Comparison of ENCODE assay signal across 10 cellular contexts in the genomic region with DNA sequence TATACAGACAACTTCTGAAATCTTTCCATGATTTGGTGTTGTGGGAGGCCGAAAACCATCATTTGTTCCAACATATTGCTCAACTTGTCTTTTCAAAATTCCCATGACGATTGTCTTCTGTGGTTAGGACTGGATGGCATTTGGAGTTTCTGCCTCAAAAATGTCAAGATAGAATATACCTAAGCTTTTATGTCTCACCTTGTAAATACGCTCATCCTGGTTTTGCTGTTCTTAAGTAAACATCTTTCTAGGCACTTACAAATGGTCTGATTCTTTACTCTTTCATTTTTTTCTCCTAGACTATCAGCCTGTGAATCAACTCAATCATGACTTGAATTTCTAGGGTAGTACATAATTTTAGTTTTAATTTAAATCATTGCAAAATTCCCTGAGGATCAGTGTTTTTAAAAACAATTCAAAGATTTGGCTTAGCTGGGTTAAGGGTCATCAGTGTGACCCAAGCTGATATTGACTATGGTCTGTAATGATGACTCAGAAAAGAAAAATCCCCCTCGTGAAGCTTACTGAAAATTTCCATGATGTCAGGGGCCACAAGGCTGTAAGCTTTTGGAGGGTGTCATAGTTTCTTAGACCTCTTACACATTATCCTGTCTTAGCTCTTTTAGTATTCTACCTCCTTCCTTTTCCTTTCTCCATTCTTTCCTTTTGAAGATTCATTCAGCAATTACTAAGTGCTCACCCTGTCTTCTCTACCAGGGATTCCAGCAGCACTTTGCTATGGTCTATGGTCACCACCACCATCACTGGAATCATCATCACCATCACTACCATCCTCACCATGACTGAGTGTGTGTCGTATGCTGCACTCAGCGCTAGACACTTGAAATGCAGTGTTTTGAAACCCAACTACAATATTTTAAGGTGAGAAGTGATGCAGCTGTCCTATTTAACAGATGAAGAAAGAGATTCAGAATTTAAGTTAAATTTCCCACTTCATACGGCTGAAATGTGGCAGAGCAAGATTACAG.
DNase-seq lines count a peak whose midpoint lies in the region; ATAC-seq and TF ChIP-seq lines count a peak whose summit lies in the region.
"Had no signal": no experiment of that assay in that cellular context is flagged by ENCODE, and none has a peak within 500 bp of the region (broad histone marks: within the 10 kb centered on the region; RNA-seq: fewer than 3 reads in every experiment).

No MANE protein-coding gene starts in this region.

- H3K27me3 Mint-ChIP-seq in stimulated activated naive CD8-positive, alpha-beta T cell treated with anti-CD3 and anti-CD28 coated beads, Interleukin-15, amount 100 ng/mL, for 72 hours: peaks cover 12% of the 10 kb centered on the region

- no peak overlapping the region for H3K4me3 ChIP-seq in epithelial cell of proximal tubule (ENCODE audit: low read depth, low read length)
- H3K4me3 ChIP-seq: testis had no signal

- no peaks in the 10 kb centered on the region for H3K9me3 Mint-ChIP-seq in stimulated activated naive CD8-positive, alpha-beta T cell treated with anti-CD3 and anti-CD28 coated beads, Interleukin-15, amount 100 ng/mL, for 72 hours
- H3K9me3 Mint-ChIP-seq: T-helper 2 cell treated with Interferon-gamma antibody and Interleukin-4, amounts not matched to agents 5 μg/mL and 100 μg/mL, for 36 hours had no signal

- ATAC-seq in activated CD4-positive, CD25-positive, alpha-beta regulatory T cell treated with anti-CD3 and anti-CD28 coated beads, Interleukin-2, amount 50 U/mL, for 24 hours: peak; percentile 50 to 70
- ATAC-seq in stimulated activated naive CD8-positive, alpha-beta T cell treated with anti-CD3 and anti-CD28 coated beads, Interleukin-15, amount 100 ng/mL, for 72 hours: peak; percentile 65

- no peak for DNase-seq in activated CD4-positive, CD25-positive, alpha-beta regulatory T cell (lab: John Stamatoyannopoulos, UW)
- DNase-seq in HuH-7.5 (ENCODE audit: low spot score) (peak; percentile 30), epithelial cell of proximal tubule (ENCODE audit: low read depth) (peak; percentile 32), amniotic stem cell (lab: John Stamatoyannopoulos, UW) (no peak), NCI-H2081 treated with DMSO at 0.1 percent for 48 hours (lab: John Stamatoyannopoulos, UW) (no peak), NCI-H1436 (lab: John Stamatoyannopoulos, UW) (no peak)
- no peak for DNase-seq in stimulated activated naive CD8-positive, alpha-beta T cell treated with anti-CD3 and anti-CD28 coated beads, Interleukin-15, amount 100 ng/mL, for 72 hours
- DNase-seq: testis had no signal

- no peak for TF ChIP-seq CTCF in epithelial cell of proximal tubule (conservative IDR thresholded peaks at IDR 0.05; ENCODE audit: low read depth, low read length)

- H3K4me1 Mint-ChIP-seq in stimulated activated naive CD8-positive, alpha-beta T cell treated with anti-CD3 and anti-CD28 coated beads, Interleukin-15, amount 100 ng/mL, for 72 hours: peaks cover 10% of the 10 kb centered on the region

- peak overlapping the region; percentile 9 to 73 for H3K27ac Mint-ChIP-seq in stimulated activated naive CD8-positive, alpha-beta T cell treated with anti-CD3 and anti-CD28 coated beads, Interleukin-15, amount 100 ng/mL, for 72 hours
- H3K27ac Mint-ChIP-seq: T-helper 2 cell treated with Interferon-gamma antibody and Interleukin-4, amounts not matched to agents 5 μg/mL and 100 μg/mL, for 36 hours had no signal

- H3K4me3 Mint-ChIP-seq in stimulated activated naive CD8-positive, alpha-beta T cell treated with anti-CD3 and anti-CD28 coated beads, Interleukin-15, amount 100 ng/mL, for 72 hours: no peak overlapping the region
- H3K4me3 Mint-ChIP-seq: T-helper 2 cell treated with Interferon-gamma antibody and Interleukin-4, amounts not matched to agents 5 μg/mL and 100 μg/mL, for 36 hours had no signal

Comparison
In these comparisons a context has a peak if more than half of its experiments do, and no peak if none do; other contexts are left out.
1. DNase-seq: peak in HuH-7.5 (single experiment) and epithelial cell of proximal tubule (single experiment); none in activated CD4-positive, CD25-positive, alpha-beta regulatory T cell (0 of 4), stimulated activated naive CD8-positive, alpha-beta T cell treated with anti-CD3 and anti-CD28 coated beads, Interleukin-15, amount 100 ng/mL, for 72 hours (0 of 2), amniotic stem cell (single experiment), NCI-H2081 treated with DMSO at 0.1 percent for 48 hours (single experiment) and NCI-H1436 (single experiment).